In the genomic region with DNA sequence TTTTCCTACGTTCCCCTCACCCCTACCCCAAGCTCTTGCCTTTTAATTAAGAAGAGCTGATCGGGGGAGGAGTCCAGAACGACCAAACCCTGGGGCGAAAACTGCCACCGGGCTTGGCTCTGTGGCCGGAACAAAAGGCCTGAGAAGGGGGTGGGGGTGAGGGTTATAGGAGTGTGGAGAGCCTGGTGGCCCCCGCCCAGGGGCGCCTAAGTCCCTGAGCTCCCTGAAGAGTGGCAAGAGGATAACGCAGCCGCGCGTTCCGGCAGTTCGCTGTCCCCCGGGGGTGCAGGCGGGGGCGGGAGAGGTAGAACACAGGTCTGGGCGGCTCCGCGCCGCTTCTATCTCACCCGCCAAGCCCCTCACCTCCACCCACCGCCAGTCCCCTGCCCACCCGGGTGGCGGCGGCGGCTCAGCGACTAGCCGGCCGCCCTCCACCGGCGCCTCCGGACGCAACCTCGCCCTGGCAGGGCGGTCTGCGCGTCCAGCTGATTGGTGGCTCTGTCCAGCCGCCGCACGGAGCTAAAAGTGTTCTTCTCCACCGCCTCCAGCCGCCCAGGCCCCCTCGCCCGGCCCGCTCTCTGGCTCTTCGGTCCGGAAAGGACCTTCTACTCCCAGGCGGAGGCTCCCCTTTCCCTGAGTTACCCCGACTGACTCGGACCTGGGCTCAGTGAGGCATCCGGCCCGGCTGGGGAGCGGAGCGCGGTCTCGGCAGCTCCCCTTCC, we compare ENCODE assay signal across 8 cellular contexts. TPM values are rescaled to one million over a fixed set of nuclear protein-coding genes. Genes with fewer than 3 reads are reported as not detected.
DNase-seq lines count a peak whose midpoint lies in the region; ATAC-seq and TF ChIP-seq lines count a peak whose summit lies in the region.

No MANE protein-coding gene starts in this region.

- H3K27me3 ChIP-seq in ACC112 (ENCODE audit: insufficient read depth, low read length): peaks cover 37% of the 10 kb centered on the region
- H3K27me3 ChIP-seq in colonic mucosa: peaks cover 66% of the 10 kb centered on the region
- H3K27me3 ChIP-seq in mesendoderm (ENCODE audit: insufficient read depth, low read length, poor library complexity): peaks cover 17% of the 10 kb centered on the region

- peak overlapping the region; percentile 8 for H3K4ac ChIP-seq in mesendoderm (ENCODE audit: low read depth, low read length)

- H3K36me3 ChIP-seq in ACC112 (ENCODE audit: insufficient read depth, low read length) (no peaks in the 10 kb centered on the region), colonic mucosa (no peaks in the 10 kb centered on the region), mesendoderm (ENCODE audit: control insufficient read depth, insufficient read depth, low read length) (no peaks in the 10 kb centered on the region)

- DNase-seq in NCI-H1092 (lab: John Stamatoyannopoulos, UW) (peak; percentile 38), colonic mucosa (peak; percentile 17), mesendoderm (peak; percentile 91), NK-92 (lab: John Stamatoyannopoulos, UW; ENCODE audit: unreplicated experiment) (no peak)

- no peaks in the 10 kb centered on the region for H3K79me1 ChIP-seq in mesendoderm (ENCODE audit: low read length)

- peak overlapping the region; percentile 7 for H3K23ac ChIP-seq in mesendoderm (ENCODE audit: low read length)

- peak overlapping the region; percentile 98 for H3K18ac ChIP-seq in mesendoderm (ENCODE audit: low read length)

- peak overlapping the region; percentile 66 for H3K27ac ChIP-seq in ACC112 (ENCODE audit: low read depth, low read length)
- H3K27ac ChIP-seq in colonic mucosa: no peak overlapping the region
- H3K27ac ChIP-seq in mesendoderm (ENCODE audit: low read depth, low read length): peak overlapping the region; percentile 94

- H3K56ac ChIP-seq in mesendoderm (ENCODE audit: low read length): peak overlapping the region; percentile 88

- ATAC-seq in HG02970 (IDR thresholded peaks at IDR 0.05; ENCODE audit: low FRiP score, unreplicated experiment) (no peak), GM19328 (IDR thresholded peaks at IDR 0.05; ENCODE audit: unreplicated experiment) (no peak), HG03025 (IDR thresholded peaks at IDR 0.05; ENCODE audit: low FRiP score, unreplicated experiment) (no peak)

- H3K9ac ChIP-seq in colonic mucosa (ENCODE audit: low read depth in 2 of 2, low read length in 2 of 2) (no peak overlapping the region), mesendoderm (ENCODE audit: low read length) (peak overlapping the region; percentile 71)

- H2BK5ac ChIP-seq in mesendoderm (ENCODE audit: low read length): no peak overlapping the region

- H3K4me1 ChIP-seq in ACC112 (ENCODE audit: control insufficient read depth, insufficient read depth, low read length, unreplicated experiment): peaks cover 9% of the 10 kb centered on the region
- no peaks in the 10 kb centered on the region for H3K4me1 ChIP-seq in colonic mucosa
- H3K4me1 ChIP-seq in mesendoderm (ENCODE audit: control insufficient read depth, low read depth, low read length): peaks cover 3% of the 10 kb centered on the region

- H2BK120ac ChIP-seq in mesendoderm (ENCODE audit: low read depth, low read length): peak overlapping the region; percentile 33

- no peaks in the 10 kb centered on the region for H3K79me2 ChIP-seq in ACC112 (ENCODE audit: control insufficient read depth, insufficient read depth, low read length, unreplicated experiment)
- no peaks in the 10 kb centered on the region for H3K79me2 ChIP-seq in mesendoderm (ENCODE audit: control insufficient read depth, insufficient read depth, low read length)

- H2BK15ac ChIP-seq in mesendoderm (replicated peaks; ENCODE audit: low read depth): no peak overlapping the region

- H3K4me3 ChIP-seq in ACC112 (ENCODE audit: low read depth, low read length): peak overlapping the region; percentile 85
- H3K4me3 ChIP-seq in colonic mucosa: peak overlapping the region; percentile 19
- peak overlapping the region; percentile 58 for H3K4me3 ChIP-seq in mesendoderm (ENCODE audit: low read length)

- H4K5ac ChIP-seq in mesendoderm (ENCODE audit: low read length): no peak overlapping the region

- intact Hi-C loops in colonic mucosa (cut with DNase I): no loop called here

- H2AFZ ChIP-seq in ACC112 (ENCODE audit: low read length, unreplicated experiment): peak overlapping the region; percentile 98

- H3K9me3 ChIP-seq in colonic mucosa: no peaks in the 10 kb centered on the region

- peak overlapping the region; percentile 72 for H3K4me2 ChIP-seq in mesendoderm (ENCODE audit: low read length)

- peak overlapping the region; percentile 59 for H4K8ac ChIP-seq in mesendoderm (ENCODE audit: low read depth, low read length)

- no peak for TF ChIP-seq CTCF in colonic mucosa (IDR thresholded peaks at IDR 0.05)

- no CpG with 5 or more reads among the region's 57 CpGs for WGBS in mesendoderm (ENCODE audit: extremely low coverage, insufficient coverage, low lambda C conversion rate)

- no peak overlapping the region for H2AK5ac ChIP-seq in mesendoderm (ENCODE audit: low read length)

RNA-seq across cellular contexts. Expression of a gene that starts 18.8 kb away (rescaled TPM):
- total RNA-seq in colonic mucosa: under 1 TPM; 0.10 to 0.40 TPM
- 0.90 TPM for polyA plus RNA-seq in mesendoderm (2013, experiment 1 of 2)
- polyA plus RNA-seq in mesendoderm (2013, experiment 2 of 2): 1.2 TPM

Comparison
In these comparisons a context has a peak if more than half of its experiments do, and no peak if none do; other contexts are left out.
1. H3K4me3 ChIP-seq: peak in every context shown above with its lines; median percentile 85 in ACC112; 58 in mesendoderm; 19 in colonic mucosa.